8 cellular contexts compared by ENCODE assay signal in genomic region chr6:31541059-31541657, GRCh38. TPM values are rescaled to one million over a fixed set of nuclear protein-coding genes. Genes with fewer than 3 reads are reported as not detected.
DNase-seq lines count a peak whose midpoint lies in the region; ATAC-seq and TF ChIP-seq lines count a peak whose summit lies in the region.

No MANE protein-coding gene starts in this region.

- H2AFZ ChIP-seq in parathyroid adenoma, result peak overlapping the region; percentile 82

- H3K79me2 ChIP-seq in parathyroid adenoma, result peaks cover 40% of the 10 kb centered on the region

- TF ChIP-seq CTCF in parathyroid adenoma (IDR thresholded peaks at IDR 0.05), result no peak

- H3K9me3 ChIP-seq in parathyroid adenoma (ENCODE audit: control insufficient read depth, low read length), result no peaks in the 10 kb centered on the region

- peak overlapping the region; percentile 90 for H3K9ac ChIP-seq in parathyroid adenoma

- peak overlapping the region; percentile 59 for H3K4me2 ChIP-seq in parathyroid adenoma (ENCODE audit: low read length)

- H3K4me3 ChIP-seq in parathyroid adenoma (ENCODE audit: low read depth, low read length), result peak overlapping the region; percentile 99

- DNase-seq in COLO668 (lab: John Stamatoyannopoulos, UW; ENCODE audit: unreplicated experiment), result peak; percentile 40
- DNase-seq in activated gamma-delta T cell treated with anti-CD3 and anti-CD28 coated beads, Interleukin-2, amount 50 U/mL, for 16 hours (ENCODE audit: low read depth), result peak; percentile 53
- peak; percentile 48 for DNase-seq in glomerular visceral epithelial cell (ENCODE audit: extremely low spot score)

- no peaks in the 10 kb centered on the region for H3K27me3 ChIP-seq in parathyroid adenoma (ENCODE audit: control insufficient read depth, insufficient read depth, low read length)

- peak; percentile 23 for ATAC-seq in HG02852 (IDR thresholded peaks at IDR 0.05; ENCODE audit: unreplicated experiment)
- ATAC-seq in HG03521 (IDR thresholded peaks at IDR 0.05; ENCODE audit: unreplicated experiment), result no peak
- ATAC-seq in HG02759 (IDR thresholded peaks at IDR 0.05; ENCODE audit: unreplicated experiment), result no peak

- peaks cover 20% of the 10 kb centered on the region for H3K4me1 ChIP-seq in parathyroid adenoma

- H3K36me3 ChIP-seq in parathyroid adenoma (ENCODE audit: control insufficient read depth, insufficient read depth, low read length), result no peaks in the 10 kb centered on the region

- H3K27ac ChIP-seq in parathyroid adenoma, result peak overlapping the region; percentile 92

TF ChIP-seq in PFSK-1, 5 proteins besides CTCF, POLR2A, EP300 and RAD21:
- TF ChIP-seq POLR2AphosphoS5 (IDR thresholded peaks at IDR 0.05; ENCODE audit: low read depth, low read length) (no peak), REST (IDR thresholded peaks at IDR 0.05; ENCODE audit: insufficient read depth in 1 of 2, low read depth in 2 of 2, low read length in 2 of 2) (0 out of 4 replicates have a peak, but pooled peaks of 1 of the 2 experiments have one; percentile 44), SIN3A (IDR thresholded peaks at IDR 0.05; ENCODE audit: borderline replicate concordance, insufficient read depth, low read length) (peak; percentile 91; the same call in 1 of the 2 replicates)

RNA-seq across cellular contexts. Expression of gene DDX39B, which starts 0.6 kb away (rescaled TPM):
- 279 TPM for polyA plus RNA-seq in PFSK-1 (2012; ENCODE audit: insufficient read length, low read depth)

RNA-seq across cellular contexts. Expression of gene ATP6V1G2, which starts 5.2 kb away (rescaled TPM):
- polyA plus RNA-seq in PFSK-1 (2012; ENCODE audit: insufficient read length, low read depth), result 1.7 TPM

RNA-seq across cellular contexts. Expression of gene NFKBIL1, which starts 6.2 kb away (rescaled TPM):
- polyA plus RNA-seq in PFSK-1 (2012; ENCODE audit: insufficient read length, low read depth), result 82.3 TPM

RNA-seq across cellular contexts. Expression of gene MCCD1, which starts 12.4 kb away (rescaled TPM):
- polyA plus RNA-seq in PFSK-1 (2012; ENCODE audit: insufficient read length, low read depth), result not detected

RNA-seq across cellular contexts. Expression of gene LTA, which starts 30.9 kb away (rescaled TPM):
- 0.20 TPM for polyA plus RNA-seq in PFSK-1 (2012; ENCODE audit: insufficient read length, low read depth)
